Comparison of ENCODE assay signal across 15 cellular contexts in the genomic region with DNA sequence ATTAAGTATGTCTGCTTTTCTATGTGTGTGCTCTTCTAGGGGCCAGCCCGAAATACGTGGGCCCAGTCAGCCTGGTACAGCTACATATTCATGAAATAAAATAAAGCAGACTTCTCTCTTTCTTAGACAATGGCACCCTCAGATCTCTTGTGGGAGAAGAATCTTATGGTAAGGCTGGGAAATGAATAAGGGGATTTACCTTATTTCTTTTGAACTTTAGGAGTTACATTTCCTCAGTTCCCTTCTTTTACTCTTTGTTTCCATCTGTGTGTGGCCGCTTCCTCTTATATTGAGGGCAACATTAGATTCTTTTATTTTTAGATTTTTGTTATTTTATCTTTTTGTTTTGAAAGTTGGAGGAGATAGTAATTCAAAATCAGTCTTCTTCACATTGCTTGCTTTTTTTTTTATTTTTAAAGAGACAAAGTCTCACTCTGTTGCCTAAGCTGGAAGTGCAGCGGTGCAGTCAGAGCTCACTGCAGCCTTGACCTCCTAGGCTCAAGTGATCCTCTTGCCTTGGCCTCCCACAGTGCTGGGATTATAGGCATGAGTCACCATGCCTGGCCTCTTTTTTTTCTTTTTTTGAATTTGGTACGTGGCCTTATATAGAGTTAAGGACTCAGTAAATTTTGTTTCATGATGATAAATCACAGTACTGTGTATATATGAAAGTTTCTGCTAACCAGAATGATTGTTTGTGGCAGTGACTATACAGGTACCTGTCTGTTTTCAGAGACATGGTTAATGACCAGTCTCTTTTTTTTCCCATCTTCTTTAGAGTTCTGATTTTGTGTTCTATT. TPM values are rescaled to one million over a fixed set of nuclear protein-coding genes. Genes with fewer than 3 reads are reported as not detected.
DNase-seq lines count a peak whose midpoint lies in the region; ATAC-seq and TF ChIP-seq lines count a peak whose summit lies in the region.
"Had no signal": no experiment of that assay in that cellular context is flagged by ENCODE, and none has a peak within 500 bp of the region (broad histone marks: within the 10 kb centered on the region; RNA-seq: fewer than 3 reads in every experiment).

No MANE protein-coding gene starts in this region.

- H3K9ac ChIP-seq in adipocyte (ENCODE audit: low read length) = peak overlapping the region; percentile 37

- peaks cover 88% of the 10 kb centered on the region for H3K4me1 Mint-ChIP-seq in HFFc6 (ENCODE audit: low read depth)
- H3K4me1 Mint-ChIP-seq in neural crest cell = peaks cover 61% of the 10 kb centered on the region
- H3K4me1 Mint-ChIP-seq: immature natural killer cell had no signal

- ATAC-seq in GM18519 (IDR thresholded peaks at IDR 0.05; ENCODE audit: low FRiP score, unreplicated experiment) = no peak
- ATAC-seq: natural killer cell treated with Interleukin-12 subunit alpha and Interleukin-12 subunit beta and Interleukin-15 and Interleukin-18, amount 100 ng/mL, for 72 hours had no signal

- peaks cover 51% of the 10 kb centered on the region for H3K36me3 ChIP-seq in adipocyte (ENCODE audit: control insufficient read depth, insufficient read depth, low read length, severe bottlenecking)
- H3K36me3 ChIP-seq: suprapubic skin had no signal

- peak overlapping the region; percentile 76 for H3K27ac Mint-ChIP-seq in HFFc6
- H3K27ac Mint-ChIP-seq in neural crest cell (ENCODE audit: unreplicated experiment) = no peak overlapping the region
- H3K27ac Mint-ChIP-seq: natural killer cell treated with Interleukin-12 subunit alpha and Interleukin-12 subunit beta and Interleukin-15 and Interleukin-18, amount 100 ng/mL, for 72 hours had no signal

- in situ Hi-C loops in Caki2 (cut with HindIII; ENCODE audit: low pct_unique_long_range_greater_than_20kb, low sequenced_read_pairs) = no loop called here

- H3K9me3 Mint-ChIP-seq in HFFc6 (no peaks in the 10 kb centered on the region), neural crest cell (no peaks in the 10 kb centered on the region)
- H3K9me3 Mint-ChIP-seq: natural killer cell treated with Interleukin-12 subunit alpha and Interleukin-12 subunit beta and Interleukin-15 and Interleukin-18, amount 100 ng/mL, for 72 hours had no signal

- DNase-seq in Caki2 (ENCODE audit: low read depth) = peak; percentile 58
- no peak for DNase-seq in HFFc6
- DNase-seq in adipocyte (ENCODE audit: low read depth) = peak; percentile 40
- DNase-seq in neural crest cell (ENCODE audit: low read depth, low spot score) = no peak
- no peak for DNase-seq in effector CD8-positive, alpha-beta T cell (lab: John Stamatoyannopoulos, UW)
- DNase-seq in cerebellar nuclear complex (lab: John Stamatoyannopoulos, UW) = no peak
- no peak for DNase-seq in GM19238 (ENCODE audit: insufficient read length, low spot score)
- DNase-seq: activated CD8-positive, alpha-beta memory T cell treated with anti-CD3 and anti-CD28 coated beads for 24 hours; amniotic stem cell; Caco-2; NCI-H345 had no signal

- peaks cover 64% of the 10 kb centered on the region for H3K4me1 ChIP-seq in adipocyte (ENCODE audit: control insufficient read depth, insufficient read depth, low read length)

- H3K27me3 Mint-ChIP-seq in HFFc6 (ENCODE audit: insufficient read depth) = peaks cover 3% of the 10 kb centered on the region; the same call in 1 of the 2 replicates
- no peaks in the 10 kb centered on the region for H3K27me3 Mint-ChIP-seq in neural crest cell (ENCODE audit: low read depth)

- H3K4me3 ChIP-seq in adipocyte (ENCODE audit: low read length) = peak overlapping the region; percentile 93
- H3K4me3 ChIP-seq: suprapubic skin had no signal

- peaks cover 71% of the 10 kb centered on the region for H3K36me3 Mint-ChIP-seq in HFFc6 (ENCODE audit: low read depth)
- H3K36me3 Mint-ChIP-seq in neural crest cell (ENCODE audit: low read depth) = peaks cover 2% of the 10 kb centered on the region
- H3K36me3 Mint-ChIP-seq: immature natural killer cell; natural killer cell treated with Interleukin-12 subunit alpha and Interleukin-12 subunit beta and Interleukin-15 and Interleukin-18, amount 100 ng/mL, for 72 hours had no signal

- H3K9me3 ChIP-seq in adipocyte (ENCODE audit: control insufficient read depth, low read length) = no peaks in the 10 kb centered on the region
- H3K9me3 ChIP-seq: Caco-2, suprapubic skin had no signal

- H3K4me3 Mint-ChIP-seq in HFFc6 (peak overlapping the region; percentile 60), neural crest cell (peak overlapping the region; percentile 16)
- H3K4me3 Mint-ChIP-seq: immature natural killer cell; natural killer cell treated with Interleukin-12 subunit alpha and Interleukin-12 subunit beta and Interleukin-15 and Interleukin-18, amount 100 ng/mL, for 72 hours had no signal

- TF ChIP-seq CTCF in HFFc6 (IDR thresholded peaks at IDR 0.05) (no peak), neural crest cell (conservative IDR thresholded peaks at IDR 0.05) (no peak)

- H3K27me3 ChIP-seq in adipocyte (replicated peaks; ENCODE audit: control insufficient read depth, insufficient read depth, low read length) = no peaks in the 10 kb centered on the region
- H3K27me3 ChIP-seq: suprapubic skin had no signal

RNA-seq across cellular contexts. Expression of a gene that starts 9.1 kb away (rescaled TPM):
- 87.3 and 138 TPM in 2 replicates for total RNA-seq in Caki2 (2014; rRNA removed; shearing (Covaris generic); ENCODE audit: low replicate concordance)
- total RNA-seq in HFFc6 (2021; fragmentation: NEBNext Ultra II Directional; extraction: Animal tissue kit (Norgen Biotek cat#: 25700)) = 100 to 1,000 TPM; 352 to 465 (median 393) TPM
- 82.0 and 85.8 TPM in 2 replicates for total RNA-seq in neural crest cell

Comparison
In these comparisons a context has a peak if more than half of its experiments do, and no peak if none do; other contexts are left out.
1. DNase-seq: peak in Caki2 (single experiment) and adipocyte (single experiment); none in HFFc6 (single experiment), neural crest cell (single experiment), effector CD8-positive, alpha-beta T cell (single experiment), cerebellar nuclear complex (0 of 2) and GM19238 (single experiment).